ENCODE assay signal across 17 cellular contexts in the genomic region with DNA sequence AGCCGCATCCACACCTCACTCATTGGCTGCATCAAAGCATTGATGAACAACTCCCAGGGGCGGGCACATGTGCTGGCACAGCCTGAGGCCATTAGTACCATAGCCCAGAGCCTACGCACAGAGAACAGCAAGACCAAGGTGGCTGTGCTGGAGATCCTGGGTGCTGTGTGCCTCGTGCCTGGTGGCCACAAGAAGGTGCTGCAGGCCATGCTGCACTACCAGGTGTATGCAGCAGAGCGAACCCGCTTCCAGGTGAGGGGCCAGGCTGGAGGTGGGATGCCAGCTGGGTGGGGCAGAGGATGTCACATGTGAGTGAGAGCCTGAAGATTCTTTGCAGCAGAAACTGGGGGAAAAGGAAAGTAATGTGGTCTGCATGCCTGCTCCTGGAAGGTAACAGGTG.
DNase-seq lines count a peak whose midpoint lies in the region; ATAC-seq and TF ChIP-seq lines count a peak whose summit lies in the region.
"Had no signal": no experiment of that assay in that cellular context is flagged by ENCODE, and none has a peak within 500 bp of the region (broad histone marks: within the 10 kb centered on the region; RNA-seq: fewer than 3 reads in every experiment).

No MANE protein-coding gene starts in this region.

- no peaks in the 10 kb centered on the region for H3K9me3 ChIP-seq in Panc1 (ENCODE audit: control insufficient read depth, insufficient read depth, low read depth, low read length)
- H3K9me3 ChIP-seq: esophagus squamous epithelium had no signal

- no peaks in the 10 kb centered on the region for H3K36me3 ChIP-seq in Panc1 (ENCODE audit: control insufficient read depth, insufficient read depth, low read length)

- ATAC-seq in Panc1: no peak
- ATAC-seq in foreskin keratinocyte: no peak
- no peak for ATAC-seq in HG03095 (IDR thresholded peaks at IDR 0.05; ENCODE audit: unreplicated experiment)
- no peak for ATAC-seq in naive thymus-derived CD8-positive, alpha-beta T cell
- ATAC-seq: activated naive CD8-positive, alpha-beta T cell treated with anti-CD3 and anti-CD28 coated beads, Interleukin-2, amount 50 U/mL, for 24 hours; natural killer cell had no signal

- H3K4me1 Mint-ChIP-seq in naive thymus-derived CD8-positive, alpha-beta T cell: no peaks in the 10 kb centered on the region
- H3K4me1 Mint-ChIP-seq: activated naive CD8-positive, alpha-beta T cell treated with anti-CD3 and anti-CD28 coated beads, Interleukin-2, amount 50 U/mL, for 24 hours; natural killer cell had no signal

- H3K27ac Mint-ChIP-seq in naive thymus-derived CD8-positive, alpha-beta T cell: no peak overlapping the region
- H3K27ac Mint-ChIP-seq: activated naive CD8-positive, alpha-beta T cell treated with anti-CD3 and anti-CD28 coated beads, Interleukin-2, amount 50 U/mL, for 24 hours; natural killer cell; T-helper 2 cell treated with Interferon-gamma antibody and Interleukin-4, amounts not matched to agents 5 μg/mL and 100 μg/mL, for 36 hours had no signal

- no peak for DNase-seq in Panc1 (ENCODE audit: low read depth, low spot score)
- no peak for DNase-seq in foreskin keratinocyte
- DNase-seq in epidermal melanocyte (ENCODE audit: insufficient read length, low spot score): no peak
- DNase-seq in naive thymus-derived CD8-positive, alpha-beta T cell: no peak
- DNase-seq in NCI-H345 (lab: John Stamatoyannopoulos, UW): no peak
- DNase-seq: activated naive CD8-positive, alpha-beta T cell treated with anti-CD3 and anti-CD28 coated beads, Interleukin-2, amount 50 U/mL, for 24 hours; esophagus squamous epithelium; GDM1; IMR-90; MV-4-11; natural killer cell; NCI-H2029; stimulated activated CD4-positive, alpha-beta T cell treated with anti-CD3 and anti-CD28 coated beads, Interleukin-2, amount 100 ng/mL, for 48 hours had no signal

- POLR2A ChIA-PET in Panc1 (lab: Charles Lee): no interaction called here
- POLR2A ChIA-PET in naive thymus-derived CD8-positive, alpha-beta T cell (lab: Charles Lee): no interaction called here

- CTCF ChIA-PET in Panc1 (lab: Charles Lee): no interaction called here

- H3K4me1 ChIP-seq in Panc1 (ENCODE audit: control insufficient read depth, insufficient read depth, low read length) (no peaks in the 10 kb centered on the region), foreskin keratinocyte (no peaks in the 10 kb centered on the region)

- H3K4me3 ChIP-seq in Panc1 (ENCODE audit: low read depth in 2 of 2, low read length in 2 of 2): no peak overlapping the region
- H3K4me3 ChIP-seq: esophagus squamous epithelium had no signal

- no TSS peak for BruUV-seq in Panc1 (replicated peaks; lab: Mats Ljungman, UMichigan)

- H3K4me3 Mint-ChIP-seq in naive thymus-derived CD8-positive, alpha-beta T cell: no peak overlapping the region
- H3K4me3 Mint-ChIP-seq: activated naive CD8-positive, alpha-beta T cell treated with anti-CD3 and anti-CD28 coated beads, Interleukin-2, amount 50 U/mL, for 24 hours; natural killer cell; T-helper 2 cell treated with Interferon-gamma antibody and Interleukin-4, amounts not matched to agents 5 μg/mL and 100 μg/mL, for 36 hours had no signal

- no peak overlapping the region for H3K27ac ChIP-seq in 22Rv1
- H3K27ac ChIP-seq in Panc1 (ENCODE audit: low read length): no peak overlapping the region
- no peak overlapping the region for H3K27ac ChIP-seq in foreskin keratinocyte
- H3K27ac ChIP-seq: esophagus squamous epithelium had no signal

- intact Hi-C loops in Panc1 (cut with micrococcal nuclease; ENCODE audit: unreplicated experiment): no loop called here

- no peaks in the 10 kb centered on the region for H3K9me3 Mint-ChIP-seq in naive thymus-derived CD8-positive, alpha-beta T cell
- H3K9me3 Mint-ChIP-seq: activated naive CD8-positive, alpha-beta T cell treated with anti-CD3 and anti-CD28 coated beads, Interleukin-2, amount 50 U/mL, for 24 hours; natural killer cell; T-helper 2 cell treated with Interferon-gamma antibody and Interleukin-4, amounts not matched to agents 5 μg/mL and 100 μg/mL, for 36 hours had no signal

- in situ Hi-C loops in Panc1 (cut with HindIII; ENCODE audit: low pct_unique_long_range_greater_than_20kb, low sequenced_read_pairs): no loop called here

- TF ChIP-seq CTCF in 22Rv1 (IDR thresholded peaks at IDR 0.05) (0 out of 2 replicates have a peak, but pooled peaks have one; percentile 15), GM12874 (IDR thresholded peaks at IDR 0.05; ENCODE audit: insufficient read depth, low read depth, low read length) (peak; percentile 16; the same call in 1 of the 2 replicates), Panc1 (IDR thresholded peaks at IDR 0.05) (peak; percentile 14; the same call in 1 of the 2 replicates), foreskin keratinocyte (conservative IDR thresholded peaks at IDR 0.05) (peak; percentile 12)

- no peaks in the 10 kb centered on the region for H3K36me3 Mint-ChIP-seq in naive thymus-derived CD8-positive, alpha-beta T cell
- H3K36me3 Mint-ChIP-seq: natural killer cell had no signal

- peaks cover 0 to 22% (median 6%) of the 10 kb centered on the region in 5 donors for H3K27me3 Mint-ChIP-seq in naive thymus-derived CD8-positive, alpha-beta T cell

- no peaks in the 10 kb centered on the region; the same call in none of the 2 replicates for H3K27me3 ChIP-seq in Panc1 (ENCODE audit: control insufficient read depth, insufficient read depth, low read length)
- no peaks in the 10 kb centered on the region for H3K27me3 ChIP-seq in foreskin keratinocyte
- H3K27me3 ChIP-seq: esophagus squamous epithelium had no signal
